1 cellular context compared by ENCODE assay signal in the genomic region with DNA sequence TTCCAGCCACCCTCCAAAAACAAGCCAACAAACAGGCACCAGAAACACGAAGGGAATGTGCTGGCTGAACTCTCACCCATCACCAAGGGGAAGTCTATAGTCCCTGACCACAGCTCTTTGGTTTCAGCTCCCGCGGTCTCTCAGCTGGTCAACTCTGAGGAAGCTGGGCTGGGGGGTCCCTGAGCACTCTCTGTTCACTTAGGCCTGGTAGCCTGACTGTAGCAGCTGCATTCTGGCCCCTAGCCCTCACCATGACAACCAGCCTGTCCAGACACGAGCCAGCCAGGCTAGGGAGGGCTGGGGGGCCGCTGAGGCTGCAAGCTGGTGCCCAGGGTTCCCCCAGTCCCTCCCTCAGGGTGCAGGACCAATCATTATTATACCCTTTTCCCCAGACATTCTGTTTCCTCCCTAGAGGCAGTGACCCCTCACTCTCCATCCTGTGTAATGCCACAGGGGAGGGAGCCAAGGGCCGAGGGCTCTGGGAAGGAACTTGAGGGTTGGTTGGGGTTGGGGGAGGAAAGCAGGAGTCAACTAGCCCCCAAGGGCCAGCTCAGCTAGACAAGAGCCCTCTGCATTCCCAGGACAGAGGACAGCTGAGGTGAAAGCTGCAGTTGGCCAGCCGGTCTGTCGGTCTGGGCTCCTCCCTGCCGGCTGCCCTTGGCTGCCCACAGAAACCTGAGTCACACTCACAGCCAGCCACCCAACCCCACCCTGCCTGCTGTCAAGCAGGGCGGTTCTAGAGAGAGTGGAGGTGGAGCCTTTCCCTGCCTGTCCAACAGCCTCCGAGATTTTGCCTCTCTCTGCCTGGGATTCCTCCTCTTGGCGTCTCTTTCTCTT.
A peak's percentile ranks its signal among the peaks of the same experiment; 100 is the strongest.
TF ChIP-seq lines count a peak whose summit lies in the region.

No MANE protein-coding gene starts in this region.

TF ChIP-seq in HCT116, 20 proteins besides CTCF, POLR2A, EP300 and RAD21 (continued from another document):
- TF ChIP-seq, protein P1, sequence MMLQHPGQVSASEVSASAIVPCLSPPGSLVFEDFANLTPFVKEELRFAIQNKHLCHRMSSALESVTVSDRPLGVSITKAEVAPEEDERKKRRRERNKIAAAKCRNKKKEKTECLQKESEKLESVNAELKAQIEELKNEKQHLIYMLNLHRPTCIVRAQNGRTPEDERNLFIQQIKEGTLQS (IDR thresholded peaks at IDR 0.05), result no peak
- TF ChIP-seq TCF7L2 (IDR thresholded peaks at IDR 0.05; ENCODE audit: borderline replicate concordance, extremely low read depth, insufficient read depth, insufficient read length) (peak; percentile 18), YY1 (IDR thresholded peaks at IDR 0.05; ENCODE audit: extremely low read depth, insufficient replicate concordance, low read depth, low read length) (peak; percentile 30)
